20 cellular contexts compared by ENCODE assay signal in genomic region chr1:206886831-206887230, GRCh38. TPM values are rescaled to one million over a fixed set of nuclear protein-coding genes. Genes with fewer than 3 reads are reported as not detected.
DNase-seq lines count a peak whose midpoint lies in the region; ATAC-seq and TF ChIP-seq lines count a peak whose summit lies in the region.
"Had no signal": no experiment of that assay in that cellular context is flagged by ENCODE, and none has a peak within 500 bp of the region (broad histone marks: within the 10 kb centered on the region; RNA-seq: fewer than 3 reads in every experiment).

No MANE protein-coding gene starts in this region.

- 0 out of 2 replicates have a peak overlapping the region, but pooled peaks have one; percentile 29 for H3K23ac ChIP-seq in IMR-90 (ENCODE audit: low read depth, low read length)

- H2BK5ac ChIP-seq in IMR-90 (ENCODE audit: low read depth, low read length, poor library complexity, severe bottlenecking), result no peak overlapping the region

- no peaks in the 10 kb centered on the region for H3K27me3 Mint-ChIP-seq in CD8-positive, alpha-beta T cell (ENCODE audit: low read depth)
- H3K27me3 Mint-ChIP-seq in naive thymus-derived CD4-positive, alpha-beta T cell, result peaks cover 0 to 15% (median 0%) of the 10 kb centered on the region in 5 donors

- no peaks in the 10 kb centered on the region for H3K79me1 ChIP-seq in IMR-90 (ENCODE audit: low read depth in 1 of 2, low read length in 2 of 2)

- no peak overlapping the region for H2AK9ac ChIP-seq in IMR-90 (replicated peaks; ENCODE audit: low read depth, low read length, poor library complexity)

- peaks cover 21% of the 10 kb centered on the region for H3K4me1 ChIP-seq in IMR-90 (ENCODE audit: control insufficient read depth, insufficient read depth, low read length)
- H3K4me1 ChIP-seq in CD8-positive, alpha-beta T cell (ENCODE audit: insufficient read depth, low read length), result peaks cover 5% of the 10 kb centered on the region
- H3K4me1 ChIP-seq in naive thymus-derived CD4-positive, alpha-beta T cell (ENCODE audit: control insufficient read depth in 2 of 2, insufficient read depth in 2 of 2, low read length in 2 of 2), result peaks cover 6 to 18% of the 10 kb centered on the region in 2 donors
- H3K4me1 ChIP-seq: Caco-2 had no signal

- peak overlapping the region in 1 of 2 experiments; percentile 4; a peak in 1 of 4 replicates for H4K8ac ChIP-seq in IMR-90 (ENCODE audit: low read depth in 2 of 2, low read length in 2 of 2)

- no TSS peak for BruUV-seq in IMR-90 (replicated peaks; lab: Mats Ljungman, UMichigan)

- dilution Hi-C loops in IMR-90 (cut with HindIII; ENCODE audit: low sequenced_read_pairs, unreplicated experiment), result no loop called here

- no peaks in the 10 kb centered on the region for H3K36me3 ChIP-seq in IMR-90 (ENCODE audit: control insufficient read depth, insufficient read depth, low read length)
- no peaks in the 10 kb centered on the region for H3K36me3 ChIP-seq in CD8-positive, alpha-beta T cell (ENCODE audit: insufficient read depth, low read length)
- no peaks in the 10 kb centered on the region for H3K36me3 ChIP-seq in naive thymus-derived CD4-positive, alpha-beta T cell (ENCODE audit: control insufficient read depth in 2 of 3, insufficient read depth in 3 of 3, low read length in 3 of 3)

- TF ChIP-seq RAD21 in IMR-90 (IDR thresholded peaks at IDR 0.05; ENCODE audit: low read length), result no peak

- H2BK20ac ChIP-seq in IMR-90 (ENCODE audit: low read depth, low read length), result peak overlapping the region; percentile 40

- TF ChIP-seq CTCF in IMR-90 (conservative IDR thresholded peaks at IDR 0.05; ENCODE audit: low read depth, low read length), result no peak
- no peak for TF ChIP-seq CTCF in CD8-positive, alpha-beta T cell (IDR thresholded peaks at IDR 0.05)

- no CpG with 5 or more reads among the region's 1 CpG for WGBS in IMR-90 (ENCODE audit: extremely low coverage in 2 of 2, insufficient read length in 1 of 2), 2 experiments

- no peak overlapping the region for H3K4me3 ChIP-seq in IMR-90 (ENCODE audit: insufficient read depth, low read depth, low read length)
- no peak overlapping the region for H3K4me3 ChIP-seq in CD8-positive, alpha-beta T cell (ENCODE audit: low read depth, low read length)
- no peak overlapping the region for H3K4me3 ChIP-seq in naive thymus-derived CD4-positive, alpha-beta T cell (ENCODE audit: low read length)
- H3K4me3 ChIP-seq: GM12878 had no signal

- no peaks in the 10 kb centered on the region for H3K36me3 Mint-ChIP-seq in CD8-positive, alpha-beta T cell
- H3K36me3 Mint-ChIP-seq in naive thymus-derived CD4-positive, alpha-beta T cell, result peaks cover 0 to 19% (median 4%) of the 10 kb centered on the region in 5 donors
- H3K36me3 Mint-ChIP-seq: CD4-positive, alpha-beta memory T cell had no signal

- H2AFZ ChIP-seq in IMR-90 (replicated peaks; ENCODE audit: low read length, poor library complexity), result no peak overlapping the region

- H3K18ac ChIP-seq in IMR-90 (ENCODE audit: low read depth, low read length), result peak overlapping the region; percentile 69

- CTCF ChIA-PET in IMR-90 (lab: Yijun Ruan, JAX), result interaction anchor here (0.6 to 1.0 kb wide), 2 partner anchors 10 to 21 kb away, joined by 4 to 6 read pairs; partner anchors contain the start of gene IL20
- CTCF ChIA-PET in CD8-positive, alpha-beta T cell (lab: Charles Lee), result interaction anchor here (1.1 to 3.2 kb wide), 6 partner anchors 8 to 152 kb away, joined by 3 to 9 read pairs (median 6); partner anchors contain the start of gene IL20
- CTCF ChIA-PET in naive thymus-derived CD4-positive, alpha-beta T cell (lab: Charles Lee), result interaction anchor here (0.7 to 1.0 kb wide), 4 partner anchors 18 to 160 kb away, joined by 3 to 6 read pairs (median 3); no protein-coding TSS in a partner anchor

- no peak overlapping the region for H3K27ac Mint-ChIP-seq in CD8-positive, alpha-beta T cell
- no peak overlapping the region for H3K27ac Mint-ChIP-seq in naive thymus-derived CD4-positive, alpha-beta T cell

- H3K4me2 ChIP-seq in IMR-90 (ENCODE audit: low read depth, low read length), result no peak overlapping the region

- TF ChIP-seq POLR2A in IMR-90 (IDR thresholded peaks at IDR 0.05; ENCODE audit: low read depth, low read length), result no peak

- no peak overlapping the region for H2BK15ac ChIP-seq in IMR-90 (ENCODE audit: low read depth, low read length)

- intact Hi-C loops in IMR-90 (cut with micrococcal nuclease), result no loop called here
- intact Hi-C loops in CD8-positive, alpha-beta T cell (cut with DNase I, micrococcal nuclease), result no loop called here
- intact Hi-C loops in naive thymus-derived CD4-positive, alpha-beta T cell (cut with micrococcal nuclease), result no loop called here

- H3K4me1 Mint-ChIP-seq in CD8-positive, alpha-beta T cell (ENCODE audit: low read depth), result peaks cover 23% of the 10 kb centered on the region
- peaks cover 11 to 40% (median 34%) of the 10 kb centered on the region in 7 donors for H3K4me1 Mint-ChIP-seq in naive thymus-derived CD4-positive, alpha-beta T cell

- POLR2A ChIA-PET in IMR-90 (lab: Charles Lee; ENCODE audit: unreplicated experiment), result no interaction called here
- POLR2A ChIA-PET in CD8-positive, alpha-beta T cell (lab: Charles Lee), result interaction anchor here (1.2 kb wide), 1 partner anchor 13 kb away, joined by 7 read pairs; no protein-coding TSS in a partner anchor
- POLR2A ChIA-PET in naive thymus-derived CD4-positive, alpha-beta T cell (lab: Charles Lee), result interaction anchor here (1.2 to 2.2 kb wide), 5 partner anchors 13 to 35 kb away, joined by 4 to 9 read pairs (median 5); partner anchors contain the start of gene FCMR

- no peaks in the 10 kb centered on the region for H4K20me1 ChIP-seq in IMR-90 (ENCODE audit: insufficient read depth, low read length)

- no peaks in the 10 kb centered on the region for H3K27me3 ChIP-seq in IMR-90 (ENCODE audit: control insufficient read depth, insufficient read depth, low read length)
- H3K27me3 ChIP-seq in CD8-positive, alpha-beta T cell (ENCODE audit: insufficient read depth, low read length), result no peaks in the 10 kb centered on the region
- H3K27me3 ChIP-seq in naive thymus-derived CD4-positive, alpha-beta T cell (ENCODE audit: control insufficient read depth in 2 of 2, insufficient read depth in 2 of 2, low read length in 2 of 2), result no peaks in the 10 kb centered on the region

- no peak overlapping the region for H3K9ac ChIP-seq in IMR-90 (ENCODE audit: low read depth, low read length)

- no peak overlapping the region for H3K4me3 Mint-ChIP-seq in CD8-positive, alpha-beta T cell
- H3K4me3 Mint-ChIP-seq in naive thymus-derived CD4-positive, alpha-beta T cell, result no peak overlapping the region
- H3K4me3 Mint-ChIP-seq: CD4-positive, alpha-beta memory T cell had no signal

- H3K4ac ChIP-seq in IMR-90 (ENCODE audit: low read depth, low read length), result peak overlapping the region; percentile 34

- H3K9me3 Mint-ChIP-seq in CD8-positive, alpha-beta T cell, result no peaks in the 10 kb centered on the region
- peaks cover 0 to 4% (median 0%) of the 10 kb centered on the region in 11 donors for H3K9me3 Mint-ChIP-seq in naive thymus-derived CD4-positive, alpha-beta T cell
- H3K9me3 Mint-ChIP-seq: CD4-positive, alpha-beta memory T cell had no signal

- 0 out of 2 replicates have a peak, but pooled peaks cover under 1% of the 10 kb centered on the region for H3K9me3 ChIP-seq in IMR-90 (ENCODE audit: control insufficient read depth, insufficient read depth, low read length)
- H3K9me3 ChIP-seq in CD8-positive, alpha-beta T cell (ENCODE audit: low read length), result no peaks in the 10 kb centered on the region
- no peaks in the 10 kb centered on the region for H3K9me3 ChIP-seq in naive thymus-derived CD4-positive, alpha-beta T cell (ENCODE audit: control insufficient read depth in 2 of 3, low read length in 3 of 3)
- H3K9me3 ChIP-seq: Caco-2 had no signal

- H3K14ac ChIP-seq in IMR-90 (replicated peaks; ENCODE audit: low read depth, low read length), result peak overlapping the region; percentile 16; the same call in 1 of the 2 replicates

- H4K91ac ChIP-seq in IMR-90 (ENCODE audit: insufficient read depth, low read depth, low read length), result peak overlapping the region; percentile 72; the same call in 1 of the 2 replicates

- H4K5ac ChIP-seq in IMR-90 (ENCODE audit: low read depth, low read length), result no peak overlapping the region; the same call in 1 of the 2 replicates

- no peak overlapping the region for H3K27ac ChIP-seq in IMR-90 (ENCODE audit: insufficient read depth, low read length)
- H3K27ac ChIP-seq in CD8-positive, alpha-beta T cell (ENCODE audit: low read depth, low read length), result no peak overlapping the region
- no peak overlapping the region for H3K27ac ChIP-seq in naive thymus-derived CD4-positive, alpha-beta T cell (ENCODE audit: low read depth, low read length)

- ATAC-seq in IMR-90 (ENCODE audit: low read depth), result no peak
- no peak for ATAC-seq in CD8-positive, alpha-beta T cell
- no peak for ATAC-seq in naive thymus-derived CD4-positive, alpha-beta T cell
- ATAC-seq: GM12878 had no signal

- no peak overlapping the region for H3K56ac ChIP-seq in IMR-90 (ENCODE audit: extremely low read depth, insufficient read depth, low read length)

- in situ Hi-C loops in IMR-90 (cut with MboI; ENCODE audit: low sequenced_read_pairs), result no loop called here

- peaks cover 16% of the 10 kb centered on the region for H3K9me1 ChIP-seq in IMR-90 (ENCODE audit: insufficient read depth, low read length)

- H2AK5ac ChIP-seq in IMR-90 (ENCODE audit: low read depth, low read length), result no peak overlapping the region

- H2BK120ac ChIP-seq in IMR-90 (ENCODE audit: low read depth, low read length), result peak overlapping the region; percentile 21; the same call in 1 of the 2 replicates

- DNase-seq in IMR-90 (no peak), glomerular visceral epithelial cell (ENCODE audit: extremely low spot score) (peak; percentile 21), left kidney (ENCODE audit: low read depth, low spot score) (peak; percentile 88), renal cortical epithelial cell (ENCODE audit: low read depth) (peak; percentile 63), islet precursor cell (no peak)
- no peak for DNase-seq in CD8-positive, alpha-beta T cell
- DNase-seq in naive thymus-derived CD4-positive, alpha-beta T cell, result no peak
- DNase-seq: C1 segment of cervical spinal cord; Caco-2; CD4-positive, alpha-beta memory T cell; DMS153; EL; GDM1; H7; HCEC 1CT had no signal

RNA-seq across cellular contexts. Expression of gene IL24, which starts 10.4 kb away (rescaled TPM):
- total RNA-seq in IMR-90 (2012; rRNA removed) (under 0.01 and 0.18 TPM in 2 replicates), renal cortical epithelial cell (not detected in 2 replicates)
- 0.12 and 0.22 TPM in 2 replicates for polyA plus RNA-seq in IMR-90 (2012; rRNA removed)
- 0.04 TPM in 1 of 2 replicates, not detected in the other for polyA plus RNA-seq in IMR-90 (2012; cell fraction: cytosol; rRNA removed)
- polyA plus RNA-seq in IMR-90 (2012; cell fraction: nucleus; rRNA removed; ENCODE audit: low replicate concordance), result 0.05 and 0.34 TPM in 2 replicates
- total RNA-seq in CD8-positive, alpha-beta T cell, result not detected
- total RNA-seq in naive thymus-derived CD4-positive, alpha-beta T cell, result under 1 TPM in 1 of 5 experiments, not detected in 4; 0.51 TPM
- polyA plus RNA-seq in naive thymus-derived CD4-positive, alpha-beta T cell, result 10 to 100 TPM; 27.9 to 28.4 TPM
- total RNA-seq: A172; A673; Caco-2; CD4-positive, alpha-beta memory T cell; H1; H7 had no signal
- polyA plus RNA-seq: H1 had no signal

RNA-seq across cellular contexts. Expression of gene IL20, which starts 21.4 kb away (rescaled TPM):
- total RNA-seq in IMR-90 (2012; rRNA removed) (not detected in 2 replicates), renal cortical epithelial cell (not detected in 2 replicates)
- polyA plus RNA-seq in IMR-90 (2012; rRNA removed), result not detected in 2 replicates
- polyA plus RNA-seq in IMR-90 (2012; cell fraction: cytosol; rRNA removed), result not detected in 2 replicates
- 0.11 TPM in 1 of 2 replicates, not detected in the other for polyA plus RNA-seq in IMR-90 (2012; cell fraction: nucleus; rRNA removed; ENCODE audit: low replicate concordance)
- not detected for total RNA-seq in CD8-positive, alpha-beta T cell
- not detected for total RNA-seq in naive thymus-derived CD4-positive, alpha-beta T cell
- not detected for polyA plus RNA-seq in naive thymus-derived CD4-positive, alpha-beta T cell
- total RNA-seq: A172; A673; Caco-2; CD4-positive, alpha-beta memory T cell; H1; H7 had no signal
- polyA plus RNA-seq: BJ; CD4-positive, alpha-beta memory T cell; H1 had no signal

RNA-seq across cellular contexts. Expression of gene FCMR, which starts 34.9 kb away (rescaled TPM):
- total RNA-seq in IMR-90 (2012; rRNA removed), result not detected in 2 replicates
- 0.09 and 0.29 TPM in 2 replicates for polyA plus RNA-seq in IMR-90 (2012; rRNA removed)
- 0.41 and 0.58 TPM in 2 replicates for polyA plus RNA-seq in IMR-90 (2012; cell fraction: cytosol; rRNA removed)
- 0.17 TPM in 1 of 2 replicates, not detected in the other for polyA plus RNA-seq in IMR-90 (2012; cell fraction: nucleus; rRNA removed; ENCODE audit: low replicate concordance)
- 0.05 TPM in 1 of 2 replicates, not detected in the other for total RNA-seq in renal cortical epithelial cell
- total RNA-seq in CD8-positive, alpha-beta T cell, result 100 to 1,000 TPM; 119 to 133 TPM
- 100 to 1,000 TPM; 103 to 943 (median 312) TPM for total RNA-seq in naive thymus-derived CD4-positive, alpha-beta T cell
- polyA plus RNA-seq in naive thymus-derived CD4-positive, alpha-beta T cell, result 100 to 1,000 TPM; 803 to 998 TPM
- total RNA-seq: A673, Caco-2, H1, H7 had no signal

RNA-seq across cellular contexts. Expression of gene PIGR, which starts 59.4 kb away (rescaled TPM):
- not detected in 2 replicates for total RNA-seq in IMR-90 (2012; rRNA removed)
- polyA plus RNA-seq in IMR-90 (2012; rRNA removed), result not detected in 2 replicates
- polyA plus RNA-seq in IMR-90 (2012; cell fraction: cytosol; rRNA removed), result not detected in 2 replicates
- not detected in 2 replicates for polyA plus RNA-seq in IMR-90 (2012; cell fraction: nucleus; rRNA removed; ENCODE audit: low replicate concordance)
- 3.8 and 15.7 TPM in 2 replicates for total RNA-seq in renal cortical epithelial cell
- not detected for total RNA-seq in CD8-positive, alpha-beta T cell
- total RNA-seq in naive thymus-derived CD4-positive, alpha-beta T cell, result not detected
- polyA plus RNA-seq in naive thymus-derived CD4-positive, alpha-beta T cell, result not detected
- total RNA-seq: A172; A673; Caco-2; CD4-positive, alpha-beta memory T cell; H1 had no signal
- polyA plus RNA-seq: BJ; CD4-positive, alpha-beta memory T cell; H1 had no signal

Comparison
In these comparisons a context has a peak if more than half of its experiments do, and no peak if none do; other contexts are left out.
1. DNase-seq: peak in glomerular visceral epithelial cell (single experiment), left kidney (single experiment) and renal cortical epithelial cell (single experiment); none in IMR-90 (single experiment), CD8-positive, alpha-beta T cell (0 of 7), naive thymus-derived CD4-positive, alpha-beta T cell (0 of 9) and islet precursor cell (single experiment).
2. RNA of gene FCMR, which starts 34.9 kb away (total RNA-seq): 103 to 943 TPM in naive thymus-derived CD4-positive, alpha-beta T cell and 119 to 133 TPM in CD8-positive, alpha-beta T cell; 0.05 TPM in renal cortical epithelial cell and not detected in IMR-90; every median in the first group is over 10 times any median in the second.